Comparison of ENCODE assay signal across 9 cellular contexts in the genomic region with DNA sequence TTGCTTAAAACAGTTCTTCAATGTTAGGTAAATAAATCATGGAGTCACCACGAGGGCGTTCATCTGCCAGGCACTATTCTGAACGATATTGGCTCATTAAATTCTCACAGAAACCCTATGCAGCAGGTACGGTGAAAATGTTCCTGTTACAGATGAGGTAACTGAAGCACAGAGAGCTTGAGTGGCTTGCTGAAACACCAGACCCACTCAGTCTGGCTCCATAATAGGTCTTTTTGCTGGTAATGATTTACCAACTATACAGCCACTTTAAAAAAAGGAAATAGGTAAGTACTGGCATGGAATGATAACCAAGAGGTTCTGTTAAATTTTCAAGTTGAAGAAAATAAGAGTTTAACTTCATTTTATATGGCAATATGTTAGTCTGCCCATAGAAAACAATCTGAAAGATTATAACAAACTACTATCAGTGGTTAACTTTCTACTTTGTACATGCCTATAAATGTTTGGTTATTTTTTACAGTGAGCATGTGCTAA. TPM values are rescaled to one million over a fixed set of nuclear protein-coding genes. Genes with fewer than 3 reads are reported as not detected.
DNase-seq lines count a peak whose midpoint lies in the region; ATAC-seq and TF ChIP-seq lines count a peak whose summit lies in the region.
"Had no signal": no experiment of that assay in that cellular context is flagged by ENCODE, and none has a peak within 500 bp of the region (broad histone marks: within the 10 kb centered on the region; RNA-seq: fewer than 3 reads in every experiment).

No MANE protein-coding gene starts in this region.

- H3K4me1 ChIP-seq in left ventricle myocardium inferior (peaks cover 54% of the 10 kb centered on the region), RWPE2 (ENCODE audit: insufficient read depth, poor library complexity, severe bottlenecking) (peaks cover 19% of the 10 kb centered on the region)

- H3K27me3 ChIP-seq in left ventricle myocardium inferior (ENCODE audit: low read depth) (no peaks in the 10 kb centered on the region), RWPE2 (ENCODE audit: insufficient read depth, poor library complexity, severe bottlenecking) (no peaks in the 10 kb centered on the region)

- no peaks in the 10 kb centered on the region for H3K36me3 ChIP-seq in left ventricle myocardium inferior
- peaks cover 13% of the 10 kb centered on the region for H3K36me3 ChIP-seq in RWPE2 (ENCODE audit: low read depth)

- H3K4me3 ChIP-seq in left ventricle myocardium inferior (peak overlapping the region; percentile 87), RWPE2 (ENCODE audit: severe bottlenecking) (peak overlapping the region; percentile 61)

- intact Hi-C loops in left ventricle myocardium inferior (cut with micrococcal nuclease): no loop called here
- intact Hi-C loops in left ventricle myocardium superior (cut with micrococcal nuclease): no loop called here

- ATAC-seq in left ventricle myocardium superior: no peak
- no peak for ATAC-seq in RWPE2 (ENCODE audit: low read depth)
- ATAC-seq in left lobe of liver: peak; percentile 1
- no peak for ATAC-seq in esophagus mucosa
- no peak for ATAC-seq in GM18520 (IDR thresholded peaks at IDR 0.05; ENCODE audit: unreplicated experiment)

- H3K9me3 ChIP-seq in left ventricle myocardium inferior (replicated peaks) (no peaks in the 10 kb centered on the region), RWPE2 (ENCODE audit: severe bottlenecking) (no peaks in the 10 kb centered on the region)

- no peak for DNase-seq in left ventricle myocardium inferior
- no peak for DNase-seq in left ventricle myocardium superior
- no peak for DNase-seq in RWPE2 (ENCODE audit: low spot score)
- no peak for DNase-seq in left lobe of liver (ENCODE audit: low spot score)
- no peak for DNase-seq in Kasumi-1 (lab: John Stamatoyannopoulos, UW)
- DNase-seq in EL: no peak
- DNase-seq: activated naive CD4-positive, alpha-beta T cell treated with anti-CD3 and anti-CD28 coated beads, Interleukin-2, amount 10 ng/mL, durations not matched to agents 7 days and 5 days had no signal

- H3K27ac ChIP-seq in left ventricle myocardium inferior (replicated peaks): peak overlapping the region; percentile 99
- H3K27ac ChIP-seq in RWPE2 (ENCODE audit: poor library complexity, severe bottlenecking): peak overlapping the region; percentile 84

- TF ChIP-seq CTCF in left ventricle myocardium inferior (IDR thresholded peaks at IDR 0.05; ENCODE audit: borderline replicate concordance): no peak
- TF ChIP-seq CTCF in RWPE2 (IDR thresholded peaks at IDR 0.05; ENCODE audit: poor library complexity, severe bottlenecking): no peak

RNA-seq across cellular contexts. Expression of a gene that starts 1.3 kb away (rescaled TPM):
- total RNA-seq in left ventricle myocardium inferior (61.3 TPM), left ventricle myocardium superior (75.4 TPM), left lobe of liver (69.7 TPM), esophagus mucosa (60.7 TPM)
